ENCODE assay signal across 16 cellular contexts in the genomic region with DNA sequence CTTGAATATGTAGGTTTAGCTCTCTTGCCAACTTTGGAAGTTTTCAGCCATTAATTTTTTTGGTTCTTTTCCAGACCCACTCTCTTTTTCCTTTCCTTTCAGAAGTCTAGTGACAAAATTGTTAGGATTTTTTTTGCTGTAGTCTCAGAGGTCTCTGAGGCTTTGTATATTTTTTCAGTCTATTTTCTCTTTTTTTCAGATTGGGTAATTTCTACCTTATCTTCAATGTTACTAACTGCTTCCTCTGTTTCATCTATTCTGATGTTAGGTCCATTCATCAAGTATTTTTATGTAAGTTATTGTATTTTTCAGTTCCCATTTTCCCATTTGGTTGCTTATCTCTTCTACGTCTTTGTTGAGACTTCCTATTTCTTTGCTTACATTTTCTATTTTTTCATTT. TPM values are rescaled to one million over a fixed set of nuclear protein-coding genes. Genes with fewer than 3 reads are reported as not detected.
DNase-seq lines count a peak whose midpoint lies in the region; ATAC-seq, FAIRE-seq and TF ChIP-seq lines count a peak whose summit lies in the region.
"Had no signal": no experiment of that assay in that cellular context is flagged by ENCODE, and none has a peak within 500 bp of the region (broad histone marks: within the 10 kb centered on the region; RNA-seq: fewer than 3 reads in every experiment).

No MANE protein-coding gene starts in this region.

- no peaks in the 10 kb centered on the region for H3K9me2 ChIP-seq in SK-N-SH

- POLR2A ChIA-PET in SK-N-SH (lab: Yijun Ruan, JAX): no interaction called here

- H3K27ac ChIP-seq in SK-N-SH (ENCODE audit: low read depth in 2 of 2, low read length in 1 of 2): peak overlapping the region in 1 of 2 experiments; percentile 14; a peak in 1 of 4 replicates
- H3K27ac ChIP-seq in kidney (ENCODE audit: low read depth in 2 of 2, low read length in 2 of 2): no peak overlapping the region
- H3K27ac ChIP-seq: 22Rv1; BLaER1 treated with 17β-estradiol and CSF1 and Interleukin-3, amounts not matched to agents 10 nM and 100 nM; GM23248 had no signal

- intact Hi-C loops in kidney (cut with DNase I): no loop called here

- CTCF ChIA-PET in SK-N-SH (lab: Yijun Ruan, JAX): interaction anchor here (1.3 kb wide), 1 partner anchor 9 kb away, joined by 3 read pairs; no protein-coding TSS in a partner anchor

- no peak for TF ChIP-seq EP300 in SK-N-SH (IDR thresholded peaks at IDR 0.05; ENCODE audit: borderline replicate concordance in 1 of 2, low read depth in 1 of 2, low read length in 1 of 2)

- no peak overlapping the region for H3K9ac ChIP-seq in SK-N-SH
- no peak overlapping the region for H3K9ac ChIP-seq in kidney (ENCODE audit: low read length in 2 of 2)
- H3K9ac ChIP-seq: BLaER1 treated with 17β-estradiol and CSF1 and Interleukin-3, amounts not matched to agents 10 nM and 100 nM; GM23248 had no signal

- FAIRE-seq in kidney (lab: Jason Lieb, UNC): peak; percentile 79
- FAIRE-seq: GM12878, H54 had no signal

- H3K9me3 ChIP-seq in SK-N-SH (no peaks in the 10 kb centered on the region), kidney (ENCODE audit: control insufficient read depth in 1 of 2, low read length in 2 of 2) (no peaks in the 10 kb centered on the region)
- H3K9me3 ChIP-seq: BLaER1 treated with 17β-estradiol and CSF1 and Interleukin-3, amounts not matched to agents 10 nM and 100 nM had no signal

- no peak for TF ChIP-seq RAD21 in SK-N-SH (IDR thresholded peaks at IDR 0.05; ENCODE audit: low read length)

- H3K4me2 ChIP-seq in SK-N-SH: no peak overlapping the region

- peaks cover 0 to 12% of the 10 kb centered on the region in 2 experiments; a peak in 2 of 4 replicates for H3K4me1 ChIP-seq in SK-N-SH (ENCODE audit: control insufficient read depth in 1 of 2, insufficient read depth in 2 of 2, low read depth in 1 of 2, low read length in 1 of 2)
- H3K4me1 ChIP-seq in kidney (ENCODE audit: control insufficient read depth in 1 of 2, insufficient read depth in 1 of 2, low read depth in 1 of 2, low read length in 2 of 2): peaks cover 0 to 9% of the 10 kb centered on the region in 2 donors

- H3F3A ChIP-seq in SK-N-SH (replicated peaks; ENCODE audit: insufficient read depth): peaks cover 16% of the 10 kb centered on the region

- H3K4me3 ChIP-seq in SK-N-SH (ENCODE audit: low read depth in 2 of 2, low read length in 1 of 2) (no peak overlapping the region), kidney (ENCODE audit: low read length in 2 of 2) (no peak overlapping the region)
- H3K4me3 ChIP-seq: BLaER1 treated with 17β-estradiol and CSF1 and Interleukin-3, amounts not matched to agents 10 nM and 100 nM; GM12878; GM23248 had no signal

- no peaks in the 10 kb centered on the region for H3K36me3 ChIP-seq in SK-N-SH (replicated peaks in 1 of 2; ENCODE audit: control insufficient read depth in 1 of 2, insufficient read depth in 2 of 2, low read length in 1 of 2)
- H3K36me3 ChIP-seq in kidney (ENCODE audit: control insufficient read depth in 1 of 2, insufficient read depth in 2 of 2, low read length in 2 of 2): no peaks in the 10 kb centered on the region
- H3K36me3 ChIP-seq: BLaER1 treated with 17β-estradiol and CSF1 and Interleukin-3, amounts not matched to agents 10 nM and 100 nM had no signal

- H3K27me3 ChIP-seq in SK-N-SH (ENCODE audit: insufficient read depth): no peaks in the 10 kb centered on the region
- H3K27me3 ChIP-seq: BLaER1 treated with 17β-estradiol and CSF1 and Interleukin-3, amounts not matched to agents 10 nM and 100 nM had no signal

- 0 out of 2 replicates have a peak overlapping the region, but pooled peaks have one; percentile 61 for H2AFZ ChIP-seq in SK-N-SH (ENCODE audit: low read depth)
- H2AFZ ChIP-seq: GM23248 had no signal

- no peak for TF ChIP-seq CTCF in SK-N-SH (IDR thresholded peaks at IDR 0.05)
- TF ChIP-seq CTCF in kidney (IDR thresholded peaks at IDR 0.05; ENCODE audit: borderline replicate concordance, extremely low read depth, insufficient read depth): no peak

- no peaks in the 10 kb centered on the region for H4K20me1 ChIP-seq in SK-N-SH (ENCODE audit: insufficient read depth)
- H4K20me1 ChIP-seq: BLaER1 treated with 17β-estradiol and CSF1 and Interleukin-3, amounts not matched to agents 10 nM and 100 nM had no signal

- ATAC-seq in SK-N-SH treated with all-trans-retinoic acid at 6 μM for 48 hours (no peak), GM18498 (IDR thresholded peaks at IDR 0.05; ENCODE audit: unreplicated experiment) (no peak)
- ATAC-seq: GM12878, HCT116 had no signal

- DNase-seq in SK-N-SH: no peak
- peak; percentile 31 for DNase-seq in amniotic epithelial cell (ENCODE audit: low read depth)
- DNase-seq in kidney: no peak
- DNase-seq in SIG-M5 treated with dmso at 0.1 percent for 504 hours (lab: John Stamatoyannopoulos, UW; ENCODE audit: unreplicated experiment): no peak
- no peak for DNase-seq in AML-193 (lab: John Stamatoyannopoulos, UW)
- DNase-seq: CD4-positive, CD25-positive, alpha-beta regulatory T cell; DMS 273 treated with DMSO at 0.1 percent for 48 hours; GM23248; IMR-90 had no signal

- H3K79me2 ChIP-seq in SK-N-SH (ENCODE audit: insufficient read depth): no peaks in the 10 kb centered on the region

- 33% methylated on average over 1 of the region's 1 CpG for WGBS in SK-N-SH (ENCODE audit: low lambda C conversion rate)

TF ChIP-seq in SK-N-SH, 30 proteins besides CTCF, POLR2A, EP300 and RAD21 (continues in another document):
- TF ChIP-seq REST (IDR thresholded peaks at IDR 0.05; ENCODE audit: low read depth, low read length): no peak

TF ChIP-seq in SK-N-SH treated with all-trans-retinoic acid at 6 μM for 48 hours, 23 proteins besides CTCF, POLR2A, EP300 and RAD21:
- TF ChIP-seq ZNF70 (CRISPR knock-in tag; IDR thresholded peaks at IDR 0.05): no peak
- no peak for TF ChIP-seq ZFP30 (CRISPR knock-in tag; IDR thresholded peaks at IDR 0.05)
- no peak for TF ChIP-seq ZNF8 (CRISPR knock-in tag; IDR thresholded peaks at IDR 0.05)
- TF ChIP-seq BACH2 (CRISPR knock-in tag; IDR thresholded peaks at IDR 0.05; ENCODE audit: borderline replicate concordance): no peak
- TF ChIP-seq, protein P1, sequence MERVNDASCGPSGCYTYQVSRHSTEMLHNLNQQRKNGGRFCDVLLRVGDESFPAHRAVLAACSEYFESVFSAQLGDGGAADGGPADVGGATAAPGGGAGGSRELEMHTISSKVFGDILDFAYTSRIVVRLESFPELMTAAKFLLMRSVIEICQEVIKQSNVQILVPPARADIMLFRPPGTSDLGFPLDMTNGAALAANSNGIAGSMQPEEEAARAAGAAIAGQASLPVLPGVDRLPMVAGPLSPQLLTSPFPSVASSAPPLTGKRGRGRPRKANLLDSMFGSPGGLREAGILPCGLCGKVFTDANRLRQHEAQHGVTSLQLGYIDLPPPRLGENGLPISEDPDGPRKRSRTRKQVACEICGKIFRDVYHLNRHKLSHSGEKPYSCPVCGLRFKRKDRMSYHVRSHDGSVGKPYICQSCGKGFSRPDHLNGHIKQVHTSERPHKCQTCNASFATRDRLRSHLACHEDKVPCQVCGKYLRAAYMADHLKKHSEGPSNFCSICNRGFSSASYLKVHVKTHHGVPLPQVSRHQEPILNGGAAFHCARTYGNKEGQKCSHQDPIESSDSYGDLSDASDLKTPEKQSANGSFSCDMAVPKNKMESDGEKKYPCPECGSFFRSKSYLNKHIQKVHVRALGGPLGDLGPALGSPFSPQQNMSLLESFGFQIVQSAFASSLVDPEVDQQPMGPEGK (CRISPR knock-in tag; IDR thresholded peaks at IDR 0.05; ENCODE audit: borderline replicate concordance): no peak
- TF ChIP-seq TOX (CRISPR knock-in tag; IDR thresholded peaks at IDR 0.05; ENCODE audit: borderline replicate concordance): no peak
- no peak for TF ChIP-seq GLIS3 (CRISPR knock-in tag; IDR thresholded peaks at IDR 0.05)
- no peak for TF ChIP-seq ESRRG (CRISPR knock-in tag; IDR thresholded peaks at IDR 0.05)
- TF ChIP-seq OSR1 (CRISPR knock-in tag; IDR thresholded peaks at IDR 0.05): no peak
- no peak for TF ChIP-seq PPARA (CRISPR knock-in tag; IDR thresholded peaks at IDR 0.05; ENCODE audit: borderline replicate concordance)
- no peak for TF ChIP-seq CSDC2 (CRISPR knock-in tag; IDR thresholded peaks at IDR 0.05)
- TF ChIP-seq CREB5 (CRISPR knock-in tag; IDR thresholded peaks at IDR 0.05; ENCODE audit: low read depth): no peak
- no peak for TF ChIP-seq ARNTL (CRISPR knock-in tag; IDR thresholded peaks at IDR 0.05; ENCODE audit: borderline replicate concordance, low read depth)
- no peak for TF ChIP-seq SNAI2 (CRISPR knock-in tag; IDR thresholded peaks at IDR 0.05)
- no peak for TF ChIP-seq RARB (CRISPR knock-in tag; IDR thresholded peaks at IDR 0.05)

RNA-seq across cellular contexts. Expression of gene RGS2, which starts 15.7 kb away (rescaled TPM):
- 47.1 and 53.9 TPM in 2 replicates for polyA plus RNA-seq in SK-N-SH (2012; rRNA removed)
- 59.6 and 88.1 TPM in 2 replicates for polyA plus RNA-seq in SK-N-SH (2012; cell fraction: cytosol; rRNA removed)
- 49.8 and 91.8 TPM in 2 replicates for polyA plus RNA-seq in SK-N-SH (2012; cell fraction: nucleus; rRNA removed)
- 51.2 TPM for total RNA-seq in kidney
- polyA plus RNA-seq in kidney (ENCODE audit: insufficient read depth, low read depth, low replicate concordance): 85.1 TPM
